In the genomic region with DNA sequence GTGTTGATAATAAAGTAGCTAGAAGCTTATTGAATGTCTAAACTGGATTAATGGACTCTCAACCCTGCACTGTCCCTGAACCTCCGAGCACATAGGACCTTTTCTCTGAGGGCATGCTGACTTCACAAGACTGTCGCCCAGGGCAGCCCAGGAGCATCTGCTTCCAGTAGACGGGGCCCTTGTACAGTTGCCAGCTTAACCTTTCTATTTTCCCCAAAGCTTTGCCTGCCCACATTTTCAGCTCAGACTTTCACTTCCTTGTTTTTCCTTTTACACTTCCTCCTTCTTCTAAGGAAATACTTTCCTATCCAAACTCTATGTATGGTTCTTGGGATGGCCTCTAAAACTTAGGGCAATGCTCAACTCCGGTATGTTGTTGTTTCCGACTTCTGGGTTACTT, we compare ENCODE assay signal across 15 cellular contexts. TPM values are rescaled to one million over a fixed set of nuclear protein-coding genes. Genes with fewer than 3 reads are reported as not detected.
DNase-seq lines count a peak whose midpoint lies in the region; ATAC-seq and TF ChIP-seq lines count a peak whose summit lies in the region.
"Had no signal": no experiment of that assay in that cellular context is flagged by ENCODE, and none has a peak within 500 bp of the region (broad histone marks: within the 10 kb centered on the region; RNA-seq: fewer than 3 reads in every experiment).

No MANE protein-coding gene starts in this region.

- H3K27me3 Mint-ChIP-seq in Calu3 (ENCODE audit: unreplicated experiment) (peaks cover 40% of the 10 kb centered on the region), nephron (ENCODE audit: low read depth) (peaks cover 51% of the 10 kb centered on the region)
- peaks cover 49% of the 10 kb centered on the region for H3K27me3 Mint-ChIP-seq in activated naive CD8-positive, alpha-beta T cell treated with anti-CD3 and anti-CD28 coated beads, Interleukin-2, amount 50 U/mL, for 24 hours

- TF ChIP-seq CTCF in Calu3 (IDR thresholded peaks at IDR 0.05; ENCODE audit: unreplicated experiment) (no peak), nephron (IDR thresholded peaks at IDR 0.05; ENCODE audit: unreplicated experiment in 3 of 3) (no peak), brain microvascular endothelial cell (IDR thresholded peaks at IDR 0.05; ENCODE audit: low read depth, low read length, missing control alignments) (no peak)

- H3K27ac ChIP-seq in brain microvascular endothelial cell = no peak overlapping the region
- H3K27ac ChIP-seq: parathyroid adenoma had no signal

- H3K27me3 ChIP-seq in brain microvascular endothelial cell (replicated peaks) = no peaks in the 10 kb centered on the region

- CTCF ChIA-PET in Calu3 (lab: Charles Lee) = no interaction called here

- ATAC-seq in activated naive CD8-positive, alpha-beta T cell treated with anti-CD3 and anti-CD28 coated beads, Interleukin-2, amount 50 U/mL, for 24 hours = no peak
- ATAC-seq: stimulated activated naive CD8-positive, alpha-beta T cell treated with anti-CD3 and anti-CD28 coated beads, Interleukin-15, amount 100 ng/mL, for 72 hours had no signal

- no TSS peak for BruUV-seq in Calu3 (replicated peaks; lab: Mats Ljungman, UMichigan)

- H3K4me3 Mint-ChIP-seq in Calu3 (ENCODE audit: low read depth, unreplicated experiment) = peak overlapping the region; percentile 1
- H3K4me3 Mint-ChIP-seq in activated naive CD8-positive, alpha-beta T cell treated with anti-CD3 and anti-CD28 coated beads, Interleukin-2, amount 50 U/mL, for 24 hours = no peak overlapping the region
- H3K4me3 Mint-ChIP-seq in nephron = peak overlapping the region; percentile 16 to 75 (median 21)

- H3K4me3 ChIP-seq in brain microvascular endothelial cell (ENCODE audit: low read depth, low read length) = no peak overlapping the region

- H3K36me3 ChIP-seq in brain microvascular endothelial cell (replicated peaks) = no peaks in the 10 kb centered on the region

- in situ Hi-C loops in brain microvascular endothelial cell (cut with HindIII; ENCODE audit: low pct_ligation_motif_present, low sequenced_read_pairs) = no loop called here

- no peak overlapping the region for H3K27ac Mint-ChIP-seq in Calu3 (ENCODE audit: unreplicated experiment)
- peak overlapping the region; percentile 16 for H3K27ac Mint-ChIP-seq in activated naive CD8-positive, alpha-beta T cell treated with anti-CD3 and anti-CD28 coated beads, Interleukin-2, amount 50 U/mL, for 24 hours
- H3K27ac Mint-ChIP-seq in nephron = no peak overlapping the region
- H3K27ac Mint-ChIP-seq: activated T-helper 1 cell treated with anti-CD3 and anti-CD28 coated beads, Interleukin-12 subunit alpha, Interleukin-12 subunit beta, Interleukin-2, Interleukin-4 antibody, amounts not matched to agents 30 ng/mL and 10 ng/mL and 1 ng/mL, durations not matched to agents 14 hours and 24 hours and 36 hours; stimulated activated naive CD8-positive, alpha-beta T cell treated with anti-CD3 and anti-CD28 coated beads, Interleukin-15, amount 100 ng/mL, for 72 hours had no signal

- H3K36me3 Mint-ChIP-seq in Calu3 (ENCODE audit: insufficient read depth, unreplicated experiment) (peaks cover 14% of the 10 kb centered on the region), nephron (ENCODE audit: low read depth) (no peaks in the 10 kb centered on the region)
- H3K36me3 Mint-ChIP-seq in activated naive CD8-positive, alpha-beta T cell treated with anti-CD3 and anti-CD28 coated beads, Interleukin-2, amount 50 U/mL, for 24 hours (ENCODE audit: low read depth) = no peaks in the 10 kb centered on the region

- H3K9me3 Mint-ChIP-seq in Calu3 (ENCODE audit: low read depth, unreplicated experiment) = no peaks in the 10 kb centered on the region
- no peaks in the 10 kb centered on the region for H3K9me3 Mint-ChIP-seq in activated naive CD8-positive, alpha-beta T cell treated with anti-CD3 and anti-CD28 coated beads, Interleukin-2, amount 50 U/mL, for 24 hours
- peaks cover 3% of the 10 kb centered on the region for H3K9me3 Mint-ChIP-seq in nephron
- H3K9me3 Mint-ChIP-seq: activated T-helper 1 cell treated with anti-CD3 and anti-CD28 coated beads, Interleukin-12 subunit alpha, Interleukin-12 subunit beta, Interleukin-2, Interleukin-4 antibody, amounts not matched to agents 30 ng/mL and 10 ng/mL and 1 ng/mL, durations not matched to agents 14 hours and 24 hours and 36 hours had no signal

- DNase-seq in Calu3 (no peak), MV-4-11 (lab: John Stamatoyannopoulos, UW) (peak; percentile 99), SHP77 (lab: John Stamatoyannopoulos, UW) (no peak), NCI-H774 (lab: John Stamatoyannopoulos, UW) (no peak), brain microvascular endothelial cell (no peak), cerebellar nuclear complex (lab: John Stamatoyannopoulos, UW) (no peak)
- DNase-seq in activated naive CD8-positive, alpha-beta T cell treated with anti-CD3 and anti-CD28 coated beads, Interleukin-2, amount 50 U/mL, for 24 hours = no peak
- DNase-seq: activated CD4-positive, alpha-beta T cell treated with anti-CD3 and anti-CD28 coated beads for 4 hours; NCI-H1105; NCI-H524 treated with DMSO at 0.1 percent for 48 hours; stimulated activated CD4-positive, alpha-beta T cell treated with anti-CD3 and anti-CD28 coated beads, Interleukin-2, amount 100 ng/mL, for 48 hours; stimulated activated naive CD8-positive, alpha-beta T cell treated with anti-CD3 and anti-CD28 coated beads, Interleukin-15, amount 100 ng/mL, for 72 hours had no signal

- H3K4me1 Mint-ChIP-seq in Calu3 (ENCODE audit: low read depth, unreplicated experiment) (peaks cover 17% of the 10 kb centered on the region), nephron (peaks cover 6% of the 10 kb centered on the region)
- H3K4me1 Mint-ChIP-seq in activated naive CD8-positive, alpha-beta T cell treated with anti-CD3 and anti-CD28 coated beads, Interleukin-2, amount 50 U/mL, for 24 hours = peaks cover 22% of the 10 kb centered on the region

- intact Hi-C loops in Calu3 (cut with micrococcal nuclease; ENCODE audit: unreplicated experiment) = no loop called here

RNA-seq across cellular contexts. Expression of gene VWA3B, which starts 1.3 kb away (rescaled TPM):
- not detected in 2 replicates for total RNA-seq in Calu3 (2022)
- total RNA-seq: activated T-helper 1 cell treated with anti-CD3 and anti-CD28 coated beads, Interleukin-12 subunit alpha, Interleukin-12 subunit beta, Interleukin-2, Interleukin-4 antibody, amounts not matched to agents 30 ng/mL and 10 ng/mL and 1 ng/mL, durations not matched to agents 14 hours and 24 hours and 36 hours had no signal
